Comparison of ENCODE assay signal across 7 cellular contexts in genomic region chr1:220942278-220942677, GRCh38.
"Had no signal": no experiment of that assay in that cellular context is flagged by ENCODE, and none has a peak within 500 bp of the region (broad histone marks: within the 10 kb centered on the region; RNA-seq: fewer than 3 reads in every experiment).

No MANE protein-coding gene starts in this region.

- H3K4me2 ChIP-seq: GM23338 had no signal

- H3K36me3 ChIP-seq: HAP-1 had no signal

- DNase-seq: H7, IMR-90, KBM-7 had no signal

- H3K4me1 ChIP-seq: HAP-1 had no signal

- H3K4me3 ChIP-seq: GM23338, HAP-1 had no signal

- ATAC-seq: GM23338, HCT116 had no signal

- FAIRE-seq: HTR-8/SVneo had no signal

- H2AFZ ChIP-seq: GM23338 had no signal

- H3K9me3 ChIP-seq: HAP-1 had no signal
